In genomic region chr3:41199866-41200668, GRCh38 we compare ENCODE assay signal across 8 cellular contexts. TPM values are rescaled to one million over a fixed set of nuclear protein-coding genes. Genes with fewer than 3 reads are reported as not detected.
A peak's percentile ranks its signal among the peaks of the same experiment; 100 is the strongest.
DNase-seq lines count a peak whose midpoint lies in the region; ATAC-seq and TF ChIP-seq lines count a peak whose summit lies in the region.

No MANE protein-coding gene starts in this region.

- DNase-seq in DMS53 (lab: John Stamatoyannopoulos, UW) (peak; percentile 20), DMS53 treated with DMSO at 0.1 percent for 48 hours (lab: John Stamatoyannopoulos, UW; ENCODE audit: unreplicated experiment) (no peak), SK-N-DZ (ENCODE audit: low spot score) (peak; percentile 18), astrocyte of the cerebellum (ENCODE audit: low read depth) (no peak), iPS DF 6.9 (ENCODE audit: low read depth, low spot score) (no peak), sciatic nerve (ENCODE audit: low spot score) (peak; percentile 71)

- H3K36me3 ChIP-seq in iPS DF 6.9 (ENCODE audit: control insufficient read depth, insufficient read depth, low read length), result no peaks in the 10 kb centered on the region

- ATAC-seq in HG03045 (IDR thresholded peaks at IDR 0.05; ENCODE audit: unreplicated experiment) (peak; percentile 17), sciatic nerve (peak; percentile 59), HG03439 (IDR thresholded peaks at IDR 0.05; ENCODE audit: unreplicated experiment) (no peak)

- H3K27me3 ChIP-seq in iPS DF 6.9 (ENCODE audit: control insufficient read depth, insufficient read depth, low read length), result no peaks in the 10 kb centered on the region

- no peak for TF ChIP-seq CTCF in astrocyte of the cerebellum (IDR thresholded peaks at IDR 0.05; ENCODE audit: low read depth, low read length, missing control alignments)

- WGBS in iPS DF 6.9 (ENCODE audit: insufficient coverage, insufficient read length), result no CpG with 5 or more reads among the region's 40 CpGs

- no peak overlapping the region for H3K27ac ChIP-seq in iPS DF 6.9 (ENCODE audit: low read length)

- H3K9me3 ChIP-seq in iPS DF 6.9 (ENCODE audit: control insufficient read depth, insufficient read depth, low read length), result no peaks in the 10 kb centered on the region

- H3K4me3 ChIP-seq in astrocyte of the cerebellum (ENCODE audit: low read depth, low read length) (peak overlapping the region; percentile 53), iPS DF 6.9 (ENCODE audit: low read length) (peak overlapping the region; percentile 89; the same call in 1 of the 2 replicates)

- H3K4me1 ChIP-seq in iPS DF 6.9 (ENCODE audit: control insufficient read depth, insufficient read depth, low read length), result no peaks in the 10 kb centered on the region; the same call in 1 of the 2 replicates

- intact Hi-C loops in sciatic nerve (cut with DNase I), result no loop called here

- in situ Hi-C loops in astrocyte of the cerebellum (cut with HindIII; ENCODE audit: low sequenced_read_pairs), result loop anchor here (5.0 to 10.0 kb wide), 2 partner anchors 353 to 515 kb away; no protein-coding TSS in a partner anchor

RNA-seq across cellular contexts. Expression of gene CTNNB1, which starts 0.8 kb away (rescaled TPM):
- 239 and 272 TPM in 2 replicates for polyA plus RNA-seq in SK-N-DZ (2014; cell fraction: cytosol; rRNA removed)
- polyA plus RNA-seq in SK-N-DZ (2014; cell fraction: nucleus; rRNA removed), result 174 and 198 TPM in 2 replicates
- total RNA-seq in sciatic nerve, result 457 TPM

Comparison
In these comparisons a context has a peak if more than half of its experiments do, and no peak if none do; other contexts are left out.
1. DNase-seq: peak in DMS53 (single experiment), SK-N-DZ (single experiment) and sciatic nerve (single experiment); none in DMS53 treated with DMSO at 0.1 percent for 48 hours (single experiment), astrocyte of the cerebellum (single experiment) and iPS DF 6.9 (single experiment).